37 cellular contexts compared by ENCODE assay signal in the genomic region with DNA sequence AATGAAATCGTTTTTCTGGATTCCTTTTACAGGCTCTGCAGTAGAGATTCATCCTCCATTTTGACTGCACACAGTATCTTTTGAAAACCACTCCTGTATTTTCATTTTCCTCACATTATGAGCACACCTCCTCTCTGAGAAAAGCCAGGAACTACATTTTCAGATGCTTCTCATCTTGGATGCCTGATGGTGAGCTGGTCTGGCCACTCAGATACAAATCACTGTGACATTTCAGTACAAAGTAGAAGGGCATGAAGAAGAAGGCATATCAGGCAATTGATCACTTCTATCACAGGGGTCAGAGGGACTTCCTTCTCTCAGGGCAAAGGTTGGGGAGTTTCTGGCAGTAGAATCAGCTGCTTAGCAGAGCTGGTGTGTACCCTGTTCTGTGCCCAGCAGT.
"Had no signal": no experiment of that assay in that cellular context is flagged by ENCODE, and none has a peak within 500 bp of the region (broad histone marks: within the 10 kb centered on the region; RNA-seq: fewer than 3 reads in every experiment).

No MANE protein-coding gene starts in this region.

- H3K4me1 Mint-ChIP-seq: activated B cell treated with CpG ODN at 0.5 μM for 24 hours; activated naive CD8-positive, alpha-beta T cell treated with anti-CD3 and anti-CD28 coated beads for 36 hours; activated T-helper 17 cell treated with anti-CD3 and anti-CD28 coated beads, Interleukin-2, amount 50 U/mL, for 72 hours; central memory CD8-positive, alpha-beta T cell had no signal

- H3K27me3 Mint-ChIP-seq: activated B cell treated with CpG ODN at 0.5 μM for 24 hours; activated CD8-positive, alpha-beta T cell treated with anti-CD3 and anti-CD28 coated beads for 36 hours; activated naive CD8-positive, alpha-beta T cell treated with anti-CD3 and anti-CD28 coated beads for 36 hours; activated T-helper 17 cell treated with anti-CD3 and anti-CD28 coated beads, Interleukin-2, amount 50 U/mL, for 72 hours; central memory CD8-positive, alpha-beta T cell had no signal

- H3K4me3 Mint-ChIP-seq: activated B cell treated with CpG ODN at 0.5 μM for 24 hours; activated CD8-positive, alpha-beta T cell treated with anti-CD3 and anti-CD28 coated beads for 36 hours; activated naive CD8-positive, alpha-beta T cell treated with anti-CD3 and anti-CD28 coated beads for 36 hours; activated T-cell treated with anti-CD3 and anti-CD28 coated beads, Interleukin-2, amount 50 U/mL, for 72 hours; activated T-helper 17 cell treated with anti-CD3 and anti-CD28 coated beads, Interleukin-2, amount 50 U/mL, for 72 hours; central memory CD8-positive, alpha-beta T cell had no signal

- H3K27ac Mint-ChIP-seq: activated B cell treated with CpG ODN at 0.5 μM for 24 hours; activated CD8-positive, alpha-beta T cell treated with anti-CD3 and anti-CD28 coated beads for 36 hours; activated naive CD8-positive, alpha-beta T cell treated with anti-CD3 and anti-CD28 coated beads for 36 hours; activated T-cell treated with anti-CD3 and anti-CD28 coated beads, Interleukin-2, amount 50 U/mL, for 72 hours; activated T-helper 17 cell treated with anti-CD3 and anti-CD28 coated beads, Interleukin-2, amount 50 U/mL, for 72 hours had no signal

- H3K4me1 ChIP-seq: colonic mucosa, SJCRH30 had no signal

- H3K4me3 ChIP-seq: cardiac muscle cell, colonic mucosa, MG63, SJCRH30 had no signal

- H3K9me3 ChIP-seq: colonic mucosa, MG63, SJCRH30 had no signal

- H3K36me3 Mint-ChIP-seq: activated naive CD8-positive, alpha-beta T cell treated with anti-CD3 and anti-CD28 coated beads for 36 hours had no signal

- DNase-seq: activated B cell treated with CpG ODN at 0.5 μM for 24 hours; activated CD4-positive, alpha-beta T cell treated with anti-CD3 and anti-CD28 coated beads for 1 hour; activated CD4-positive, alpha-beta T cell treated with anti-CD3 and anti-CD28 coated beads for 48 hours; activated CD4-positive, alpha-beta T cell treated with anti-CD3 and anti-CD28 coated beads, Interleukin-2, amount 50 U/mL, for 4 hours; activated CD8-positive, alpha-beta T cell treated with anti-CD3 and anti-CD28 coated beads for 36 hours; activated effector memory CD4-positive, alpha-beta T cell treated with anti-CD3 and anti-CD28 coated beads, Interleukin-2, amount 50 U/mL, for 16 hours; activated naive CD4-positive, alpha-beta T cell; activated naive CD4-positive, alpha-beta T cell treated with anti-CD3 and anti-CD28 coated beads, Interleukin-2, amount 50 U/mL, for 16 hours; activated naive CD8-positive, alpha-beta T cell treated with anti-CD3 and anti-CD28 coated beads for 36 hours; activated T-cell treated with anti-CD3 and anti-CD28 coated beads, Interleukin-2, amount 50 U/mL, for 1 hour; activated T-cell treated with anti-CD3 and anti-CD28 coated beads, Interleukin-2, amount 50 U/mL, for 72 hours; amniotic stem cell; aorta; colonic mucosa; Karpas-422; KBM-7; MG63; NCI-H1092 treated with DMSO at 0.1 percent for 48 hours; NCI-H1417; NCI-H146; NCI-H187; NCI-H2029 treated with DMSO at 0.1 percent for 48 hours; NCI-H2107; NCI-H2171; NCI-H2227 treated with DMSO at 0.1 percent for 48 hours; NCI-H446 treated with DMSO at 0.1 percent for 48 hours; NCI-H524; SHP77; SJCRH30; SW 1271; T-helper 1 cell; T-helper 2 cell; T-helper 9 cell had no signal

- H3K27ac ChIP-seq: cardiac muscle cell, colonic mucosa, SJCRH30, VCaP had no signal

- H3K27me3 ChIP-seq: cardiac muscle cell, colonic mucosa, MG63, SJCRH30 had no signal

- H3K36me3 ChIP-seq: cardiac muscle cell, colonic mucosa, MG63, SJCRH30 had no signal
